In the genomic region with DNA sequence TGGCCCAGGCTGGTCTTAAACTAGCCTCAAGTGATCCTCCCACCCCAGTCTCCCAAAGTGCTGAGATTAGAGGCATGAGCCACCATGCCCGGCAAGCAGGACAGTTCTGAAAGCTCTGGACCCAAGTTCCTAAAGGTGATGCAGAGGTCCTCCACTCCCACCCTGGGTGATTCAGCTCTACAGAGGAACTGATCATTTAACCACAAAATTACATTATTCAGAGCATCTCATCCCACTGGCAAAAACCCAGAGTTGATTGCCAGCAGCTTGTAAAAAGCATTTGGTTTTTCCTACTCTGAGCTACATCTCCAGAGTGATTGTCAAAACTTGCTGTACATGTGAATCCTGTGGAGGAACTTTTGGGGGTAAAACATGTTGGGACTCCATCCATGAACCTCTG, we compare ENCODE assay signal across 19 cellular contexts.
DNase-seq lines count a peak whose midpoint lies in the region; TF ChIP-seq lines count a peak whose summit lies in the region.
"Had no signal": no experiment of that assay in that cellular context is flagged by ENCODE, and none has a peak within 500 bp of the region (broad histone marks: within the 10 kb centered on the region; RNA-seq: fewer than 3 reads in every experiment).

No MANE protein-coding gene starts in this region.

- H2AK5ac ChIP-seq in mesenchymal stem cell (ENCODE audit: low read length, severe bottlenecking) = no peak overlapping the region

- H3K4ac ChIP-seq in mesenchymal stem cell (ENCODE audit: low read depth in 1 of 2, low read length in 2 of 2) = no peak overlapping the region

- no peaks in the 10 kb centered on the region for H4K20me1 ChIP-seq in smooth muscle cell (ENCODE audit: low read depth)

- peaks cover 6% of the 10 kb centered on the region for H3K79me1 ChIP-seq in mesenchymal stem cell (replicated peaks; ENCODE audit: low read length, poor library complexity, severe bottlenecking)

- no peaks in the 10 kb centered on the region for H3K4me1 ChIP-seq in mesenchymal stem cell (ENCODE audit: control insufficient read depth, insufficient read depth, low read depth, low read length)
- no peaks in the 10 kb centered on the region for H3K4me1 ChIP-seq in smooth muscle cell (ENCODE audit: low read depth)
- H3K4me1 ChIP-seq: left ventricle myocardium inferior, psoas muscle, testis had no signal

- no peak overlapping the region for H3K4me3 ChIP-seq in MG63
- H3K4me3 ChIP-seq in mesenchymal stem cell (ENCODE audit: insufficient read depth in 1 of 2, low read depth in 1 of 2, low read length in 2 of 2) = no peak overlapping the region
- H3K4me3 ChIP-seq in smooth muscle cell = no peak overlapping the region
- H3K4me3 ChIP-seq: left ventricle myocardium inferior, psoas muscle, testis had no signal

- H3K79me2 ChIP-seq in smooth muscle cell (ENCODE audit: low read depth) = no peaks in the 10 kb centered on the region

- no peak overlapping the region for H2BK5ac ChIP-seq in mesenchymal stem cell (ENCODE audit: low read depth, low read length, poor library complexity, severe bottlenecking)

- H2BK12ac ChIP-seq in mesenchymal stem cell (ENCODE audit: low read length in 2 of 2) = no peak overlapping the region

- no peak overlapping the region for H2BK15ac ChIP-seq in mesenchymal stem cell (ENCODE audit: low read depth, poor library complexity, severe bottlenecking)

- H2BK120ac ChIP-seq in mesenchymal stem cell (ENCODE audit: low read depth, low read length) = no peak overlapping the region

- H3K27ac ChIP-seq in mesenchymal stem cell (ENCODE audit: low read length, poor library complexity, severe bottlenecking) (no peak overlapping the region), smooth muscle cell (ENCODE audit: low read depth) (no peak overlapping the region)
- H3K27ac ChIP-seq: left ventricle myocardium inferior, psoas muscle, testis had no signal

- H3K23ac ChIP-seq in mesenchymal stem cell (ENCODE audit: low read length in 2 of 2) = no peak overlapping the region

- peak; percentile 42 for DNase-seq in SIG-M5 treated with dmso at 0.1 percent for 504 hours (lab: John Stamatoyannopoulos, UW; ENCODE audit: unreplicated experiment)
- DNase-seq in SIG-M5 (lab: John Stamatoyannopoulos, UW) = no peak
- peak; percentile 72 for DNase-seq in MG63
- DNase-seq in astrocyte of the hippocampus (ENCODE audit: low read depth, low spot score) = peak; percentile 21
- no peak for DNase-seq in mesenchymal stem cell
- no peak for DNase-seq in NCI-H1436 (lab: John Stamatoyannopoulos, UW)
- no peak for DNase-seq in stimulated activated CD4-positive, alpha-beta T cell treated with anti-CD3 and anti-CD28 coated beads, Interleukin-15, amount 100 ng/mL, for 24 hours
- no peak for DNase-seq in smooth muscle cell (lab: John Stamatoyannopoulos, UW; ENCODE audit: unreplicated experiment)
- DNase-seq: 8988T; activated CD4-positive, alpha-beta T cell treated with anti-CD3 and anti-CD28 coated beads, Interleukin-2, amount 50 U/mL, for 4 hours; amniotic stem cell; dermis blood vessel endothelial cell; left ventricle myocardium inferior; naive B cell; NCI-H2171; psoas muscle; SHP77; T1000; testis had no signal

- H3K27me3 ChIP-seq in MG63 (no peaks in the 10 kb centered on the region), mesenchymal stem cell (ENCODE audit: control insufficient read depth in 1 of 2, insufficient read depth in 1 of 2, low read length in 2 of 2) (no peaks in the 10 kb centered on the region), smooth muscle cell (ENCODE audit: low read depth) (no peaks in the 10 kb centered on the region)
- H3K27me3 ChIP-seq: testis had no signal

- no peaks in the 10 kb centered on the region for H3F3A ChIP-seq in smooth muscle cell (ENCODE audit: low read depth)

- no peaks in the 10 kb centered on the region for H3K9me3 ChIP-seq in MG63
- H3K9me3 ChIP-seq in mesenchymal stem cell (ENCODE audit: control insufficient read depth, low read length) = no peaks in the 10 kb centered on the region
- no peaks in the 10 kb centered on the region for H3K9me3 ChIP-seq in smooth muscle cell (replicated peaks; ENCODE audit: low read depth)
- H3K9me3 ChIP-seq: left ventricle myocardium inferior, psoas muscle, testis had no signal

- H3K4me2 ChIP-seq in mesenchymal stem cell (ENCODE audit: low read length, poor library complexity, severe bottlenecking) (no peak overlapping the region), smooth muscle cell (no peak overlapping the region)

- H3K18ac ChIP-seq in mesenchymal stem cell (ENCODE audit: low read depth in 1 of 2, low read length in 2 of 2) = no peak overlapping the region

- H4K91ac ChIP-seq in mesenchymal stem cell (ENCODE audit: low read length) = no peak overlapping the region

- peaks cover 18% of the 10 kb centered on the region for H3K36me3 ChIP-seq in MG63
- H3K36me3 ChIP-seq in mesenchymal stem cell (ENCODE audit: control insufficient read depth in 1 of 2, insufficient read depth in 2 of 2, low read depth in 1 of 2, low read length in 2 of 2) = peaks cover 7 to 23% of the 10 kb centered on the region in 2 experiments
- no peaks in the 10 kb centered on the region for H3K36me3 ChIP-seq in smooth muscle cell (ENCODE audit: low read depth)

- WGBS in mesenchymal stem cell = 96% methylated on average over 1 of the region's 1 CpG
- WGBS in smooth muscle cell (ENCODE audit: low lambda C conversion rate) = 73% methylated on average over 1 of the region's 1 CpG

- H3K9ac ChIP-seq in mesenchymal stem cell (ENCODE audit: low read length) (peak overlapping the region; percentile 38), smooth muscle cell (ENCODE audit: low read depth) (no peak overlapping the region)

- no peak overlapping the region for H4K8ac ChIP-seq in mesenchymal stem cell (ENCODE audit: low read length)

- TF ChIP-seq CTCF in smooth muscle cell (IDR thresholded peaks at IDR 0.05; ENCODE audit: borderline replicate concordance, insufficient read depth, poor library complexity, severe bottlenecking) = no peak

- no peak overlapping the region for H3K14ac ChIP-seq in mesenchymal stem cell (ENCODE audit: low read length in 2 of 2)

- H2AFZ ChIP-seq in mesenchymal stem cell (ENCODE audit: low read depth, low read length) (no peak overlapping the region), smooth muscle cell (ENCODE audit: low read depth) (no peak overlapping the region)

Comparison
In these comparisons a context has a peak if more than half of its experiments do, and no peak if none do; other contexts are left out.
1. DNase-seq: peak in SIG-M5 treated with dmso at 0.1 percent for 504 hours (single experiment), MG63 (single experiment) and astrocyte of the hippocampus (single experiment); none in SIG-M5 (single experiment), mesenchymal stem cell (single experiment), NCI-H1436 (single experiment), stimulated activated CD4-positive, alpha-beta T cell treated with anti-CD3 and anti-CD28 coated beads, Interleukin-15, amount 100 ng/mL, for 24 hours (single experiment) and smooth muscle cell (single experiment).